In the genomic region with DNA sequence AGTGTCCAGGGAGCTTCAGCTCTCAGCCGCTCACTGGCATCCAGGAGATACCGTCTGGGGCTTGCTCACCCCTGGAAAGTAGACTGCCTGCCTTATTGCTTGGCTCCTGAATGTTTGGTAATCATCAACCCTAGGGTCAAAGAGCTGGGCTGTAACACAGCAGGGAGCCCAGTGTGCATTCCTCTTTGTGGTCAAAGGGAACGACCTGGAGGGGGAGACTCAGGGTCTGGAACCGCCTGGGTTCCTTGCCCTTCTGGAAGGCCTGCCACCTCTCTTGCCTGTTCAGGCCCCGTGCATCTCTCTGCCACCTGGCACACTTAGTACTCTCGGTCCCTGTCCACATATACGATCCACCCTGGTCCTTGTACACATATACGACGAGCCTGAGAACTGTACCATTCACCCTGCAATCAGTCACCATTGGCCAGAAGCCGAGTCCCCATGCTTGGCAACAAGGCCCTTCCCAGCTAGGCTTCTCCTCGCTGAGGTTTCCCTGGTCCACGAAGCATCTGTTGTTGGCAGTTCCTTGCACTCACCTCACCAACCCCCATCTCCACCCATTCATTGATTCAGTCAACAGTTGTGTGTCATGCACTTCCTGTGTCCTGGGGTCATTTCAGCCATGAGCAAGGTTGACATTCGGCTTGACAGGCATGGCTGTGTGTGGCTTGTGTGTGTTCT, we compare ENCODE assay signal across 32 cellular contexts. TPM values are rescaled to one million over a fixed set of nuclear protein-coding genes. Genes with fewer than 3 reads are reported as not detected.
A peak's percentile ranks its signal among the peaks of the same experiment; 100 is the strongest.
DNase-seq lines count a peak whose midpoint lies in the region; ATAC-seq and TF ChIP-seq lines count a peak whose summit lies in the region.
"Had no signal": no experiment of that assay in that cellular context is flagged by ENCODE, and none has a peak within 500 bp of the region (broad histone marks: within the 10 kb centered on the region; RNA-seq: fewer than 3 reads in every experiment).

A gene with protein sequence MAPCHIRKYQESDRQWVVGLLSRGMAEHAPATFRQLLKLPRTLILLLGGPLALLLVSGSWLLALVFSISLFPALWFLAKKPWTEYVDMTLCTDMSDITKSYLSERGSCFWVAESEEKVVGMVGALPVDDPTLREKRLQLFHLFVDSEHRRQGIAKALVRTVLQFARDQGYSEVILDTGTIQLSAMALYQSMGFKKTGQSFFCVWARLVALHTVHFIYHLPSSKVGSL (minus strand): TSS at position 85 of the 681 bp plus-strand sequence. CDS start 794 bp downstream, outside the sequence.

- 86% methylated on average over 10 of the region's 13 CpGs for WGBS in esophagus muscularis mucosa

- H3K4me1 ChIP-seq in PC-3 (ENCODE audit: insufficient read depth, low read length) (peaks cover 6% of the 10 kb centered on the region; the same call in 1 of the 2 replicates), esophagus muscularis mucosa (peaks cover 0 to 6% (median 1%) of the 10 kb centered on the region in 4 donors)

- TF ChIP-seq EP300 in esophagus muscularis mucosa (IDR thresholded peaks at IDR 0.05): no peak

- H3K4me2 ChIP-seq in PC-3 (ENCODE audit: low read length): no peak within 1 kb of the TSS
- H3K4me2 ChIP-seq: KMS-11, smooth muscle cell had no signal

- no peak within 1 kb of the TSS for H3K4me3 ChIP-seq in PC-3 (ENCODE audit: low read length)
- H3K4me3 ChIP-seq in esophagus muscularis mucosa: no peak within 1 kb of the TSS
- H3K4me3 ChIP-seq: smooth muscle cell, upper lobe of right lung had no signal

- POLR2A ChIA-PET in PC-3 (lab: Charles Lee; ENCODE audit: unreplicated experiment): no interaction called here

- no peak within 1 kb of the TSS for H2AFZ ChIP-seq in PC-3 (ENCODE audit: low read length)

- H3K9me3 ChIP-seq in PC-3 (ENCODE audit: low read length): peaks cover 5% of the 10 kb centered on the region; the same call in 1 of the 2 replicates
- no peaks in the 10 kb centered on the region for H3K9me3 ChIP-seq in esophagus muscularis mucosa
- H3K9me3 ChIP-seq: upper lobe of right lung had no signal

- no peaks in the 10 kb centered on the region for H3F3A ChIP-seq in PC-3 (ENCODE audit: low read length, unreplicated experiment)

- TF ChIP-seq POLR2A in esophagus muscularis mucosa (IDR thresholded peaks at IDR 0.05; ENCODE audit: low read depth): no peak

- in situ Hi-C loops in ACHN (cut with HindIII; ENCODE audit: low pct_ligation_motif_present, low pct_unique_long_range_greater_than_20kb, low sequenced_read_pairs): no loop called here

- ATAC-seq in PC-3: peak; percentile 77
- no peak for ATAC-seq in omental fat pad (ENCODE audit: low FRiP score)
- ATAC-seq: activated CD4-positive, CD25-positive, alpha-beta regulatory T cell treated with anti-CD3 and anti-CD28 coated beads, Interleukin-2, amount 50 U/mL, for 24 hours; activated CD8-positive, alpha-beta T cell treated with anti-CD3 and anti-CD28 coated beads for 36 hours; activated T-helper 17 cell treated with anti-CD3 and anti-CD28 coated beads, Interleukin-2, amount 50 U/mL, for 72 hours; left ventricle myocardium superior; naive thymus-derived CD8-positive, alpha-beta T cell; Right ventricle myocardium inferior; SK-N-SH treated with all-trans-retinoic acid at 6 μM for 48 hours; T-helper 17 cell; upper lobe of right lung had no signal

- CTCF ChIA-PET in PC-3 (lab: Charles Lee): no interaction called here

- no peaks in the 10 kb centered on the region for H3K9me2 ChIP-seq in PC-3 (replicated peaks; ENCODE audit: low read length)

- BruUV-seq in PC-3 (replicated peaks; lab: Mats Ljungman, UMichigan): no TSS peak

- H3K36me3 ChIP-seq in PC-3 (ENCODE audit: low read depth, low read length): no peaks in the 10 kb centered on the region
- H3K36me3 ChIP-seq in esophagus muscularis mucosa: no peaks in the 10 kb centered on the region
- H3K36me3 ChIP-seq: brain microvascular endothelial cell, upper lobe of right lung had no signal

- H3K27ac ChIP-seq in PC-3 (ENCODE audit: low read length): no peak within 1 kb of the TSS
- no peak within 1 kb of the TSS for H3K27ac ChIP-seq in esophagus muscularis mucosa (replicated peaks in 1 of 4)
- H3K27ac ChIP-seq: brain microvascular endothelial cell, epithelial cell of prostate, KMS-11, upper lobe of right lung had no signal

- intact Hi-C loops in PC-3 (cut with micrococcal nuclease) (no loop called here), esophagus muscularis mucosa (cut with DNase I) (no loop called here)

- H3K79me2 ChIP-seq in PC-3 (ENCODE audit: low read length): no peaks in the 10 kb centered on the region

- no peaks in the 10 kb centered on the region for H3K27me3 ChIP-seq in PC-3 (ENCODE audit: low read length)
- peaks cover 0 to 4% (median 0%) of the 10 kb centered on the region in 4 donors for H3K27me3 ChIP-seq in esophagus muscularis mucosa
- H3K27me3 ChIP-seq: brain microvascular endothelial cell, upper lobe of right lung had no signal

- TF ChIP-seq CTCF in PC-3 (conservative IDR thresholded peaks at IDR 0.05; ENCODE audit: low read depth, low read length): no peak
- no peak for TF ChIP-seq CTCF in esophagus muscularis mucosa (IDR thresholded peaks at IDR 0.05)
- no peak for TF ChIP-seq CTCF in omental fat pad (IDR thresholded peaks at IDR 0.05)

- DNase-seq in ACHN (peak; percentile 81), PC-3 (peak; percentile 28), esophagus muscularis mucosa (ENCODE audit: extremely low spot score) (peak; percentile 50), mucosa of gallbladder (ENCODE audit: low spot score) (peak; percentile 67), activated gamma-delta T cell treated with Interleukin-2 at 50 U/mL for 16 hours (no peak), medulla oblongata (ENCODE audit: extremely low spot score) (no peak), HT-29 (ENCODE audit: low spot score) (no peak), omental fat pad (ENCODE audit: low spot score) (no peak)
- DNase-seq: activated CD8-positive, alpha-beta T cell treated with anti-CD3 and anti-CD28 coated beads for 36 hours; amniotic stem cell; brain microvascular endothelial cell; CD4-positive, CD25-positive, alpha-beta regulatory T cell; DMS 273 treated with DMSO at 0.1 percent for 48 hours; left ventricle myocardium superior; naive thymus-derived CD8-positive, alpha-beta T cell; NCI-H2029 treated with DMSO at 0.1 percent for 48 hours; NCI-H526; stimulated activated naive CD4-positive, alpha-beta T cell treated with Interleukin-2 at 50 U/mL for 16 hours; T-helper 17 cell; upper lobe of right lung had no signal

- H3K9ac ChIP-seq in PC-3 (ENCODE audit: low read length): no peak within 1 kb of the TSS
- H3K9ac ChIP-seq: KMS-11 had no signal

- H4K20me1 ChIP-seq in PC-3 (ENCODE audit: low read length): no peaks in the 10 kb centered on the region

RNA-seq across cellular contexts. Expression of the gene that starts here (rescaled TPM):
- total RNA-seq in PC-3 (2014; rRNA removed): not detected in 2 replicates
- total RNA-seq in esophagus muscularis mucosa: not detected
- total RNA-seq in mucosa of gallbladder: 2.4 TPM
- not detected in 2 replicates for total RNA-seq in HT-29 (2014; rRNA removed; shearing (Covaris generic))
- total RNA-seq in omental fat pad: not detected
- total RNA-seq: activated CD8-positive, alpha-beta T cell treated with anti-CD3 and anti-CD28 coated beads for 36 hours; activated T-helper 17 cell treated with anti-CD3 and anti-CD28 coated beads, Interleukin-2, amount 50 U/mL, for 72 hours; CD4-positive, CD25-positive, alpha-beta regulatory T cell; chondrocyte; glomerular endothelial cell; H4; left ventricle myocardium superior; naive thymus-derived CD8-positive, alpha-beta T cell; osteoblast; Right ventricle myocardium inferior; smooth muscle cell; T-helper 17 cell; temporal lobe; upper lobe of right lung had no signal

Comparison
In these comparisons a context has a peak if more than half of its experiments do, and no peak if none do; other contexts are left out.
1. Peak in DNase-seq and ATAC-seq in PC-3; RNA of the gene not detected or under 1 TPM.
2. Peak in DNase-seq in esophagus muscularis mucosa; RNA of the gene not detected or under 1 TPM.
3. DNase-seq: peak in ACHN (single experiment) and mucosa of gallbladder (single experiment); none in activated gamma-delta T cell treated with Interleukin-2 at 50 U/mL for 16 hours (single experiment), medulla oblongata (single experiment), HT-29 (single experiment) and omental fat pad (single experiment).